26 cellular contexts compared by ENCODE assay signal in genomic region chr1:115577513-115577912, GRCh38.
DNase-seq lines count a peak whose midpoint lies in the region; ATAC-seq and TF ChIP-seq lines count a peak whose summit lies in the region.
"Had no signal": no experiment of that assay in that cellular context is flagged by ENCODE, and none has a peak within 500 bp of the region (broad histone marks: within the 10 kb centered on the region; RNA-seq: fewer than 3 reads in every experiment).

No MANE protein-coding gene starts in this region.

- no peak overlapping the region for H2AFZ ChIP-seq in neural progenitor cell (replicated peaks)

- peak; percentile 52 to 60 for ATAC-seq in activated T-cell treated with anti-CD3 and anti-CD28 coated beads, Interleukin-2, amount 50 U/mL, for 72 hours (replicated peaks in 1 of 2)
- ATAC-seq in activated T-helper 17 cell treated with anti-CD3 and anti-CD28 coated beads, Interleukin-2, amount 50 U/mL, for 72 hours (replicated peaks): peak; percentile 44
- ATAC-seq in stimulated activated effector memory CD8-positive, alpha-beta T cell treated with anti-CD3 and anti-CD28 coated beads, Interleukin-12 subunit alpha, Interleukin-12 subunit beta, amount 100 ng/mL, for 72 hours: peak; percentile 54
- peak; percentile 72 for ATAC-seq in stimulated activated naive CD8-positive, alpha-beta T cell treated with anti-CD3 and anti-CD28 coated beads, Interleukin-15, Interleukin-2, amounts not matched to agents 100 U/mL and 50 U/mL, for 24 hours
- ATAC-seq in Right ventricle myocardium inferior: no peak
- no peak for ATAC-seq in HG03378 (IDR thresholded peaks at IDR 0.05; ENCODE audit: unreplicated experiment)
- ATAC-seq: GM12878 had no signal

- no peak for TF ChIP-seq CTCF in neural progenitor cell (IDR thresholded peaks at IDR 0.05)

- intact Hi-C loops in Right ventricle myocardium inferior (cut with DNase I): no loop called here

- H3K4me3 Mint-ChIP-seq in activated T-cell treated with anti-CD3 and anti-CD28 coated beads, Interleukin-2, amount 50 U/mL, for 72 hours: no peak overlapping the region
- H3K4me3 Mint-ChIP-seq in activated T-helper 17 cell treated with anti-CD3 and anti-CD28 coated beads, Interleukin-2, amount 50 U/mL, for 72 hours: no peak overlapping the region
- H3K4me3 Mint-ChIP-seq in stimulated activated effector memory CD8-positive, alpha-beta T cell treated with anti-CD3 and anti-CD28 coated beads, Interleukin-12 subunit alpha, Interleukin-12 subunit beta, amount 100 ng/mL, for 72 hours: no peak overlapping the region
- H3K4me3 Mint-ChIP-seq in neural progenitor cell: no peak overlapping the region
- H3K4me3 Mint-ChIP-seq: CD14-positive monocyte; CD4-positive, alpha-beta memory T cell; CD4-positive, CD25-positive, alpha-beta regulatory T cell; CD8-positive, alpha-beta memory T cell had no signal

- no peak overlapping the region for H3K27ac ChIP-seq in neural progenitor cell
- H3K27ac ChIP-seq: BLaER1 had no signal

- no peak overlapping the region for H3K9ac ChIP-seq in neural progenitor cell
- H3K9ac ChIP-seq: BLaER1 had no signal

- H3K27me3 ChIP-seq in neural progenitor cell: no peaks in the 10 kb centered on the region
- H3K27me3 ChIP-seq: BE2C, BLaER1 had no signal

- no peak overlapping the region for H3K27ac Mint-ChIP-seq in activated T-cell treated with anti-CD3 and anti-CD28 coated beads, Interleukin-2, amount 50 U/mL, for 72 hours
- H3K27ac Mint-ChIP-seq in activated T-helper 17 cell treated with anti-CD3 and anti-CD28 coated beads, Interleukin-2, amount 50 U/mL, for 72 hours: no peak overlapping the region
- H3K27ac Mint-ChIP-seq in stimulated activated effector memory CD8-positive, alpha-beta T cell treated with anti-CD3 and anti-CD28 coated beads, Interleukin-12 subunit alpha, Interleukin-12 subunit beta, amount 100 ng/mL, for 72 hours: no peak overlapping the region
- H3K27ac Mint-ChIP-seq in neural progenitor cell: no peak overlapping the region
- H3K27ac Mint-ChIP-seq: CD14-positive monocyte; CD4-positive, alpha-beta memory T cell; CD4-positive, CD25-positive, alpha-beta regulatory T cell; CD8-positive, alpha-beta memory T cell had no signal

- H3K4me2 ChIP-seq in neural progenitor cell: no peak overlapping the region
- H3K4me2 ChIP-seq: BLaER1 had no signal

- H3K4me3 ChIP-seq in neural progenitor cell: no peak overlapping the region
- H3K4me3 ChIP-seq: BLaER1, GM12878 had no signal

- no peak for DNase-seq in activated T-cell treated with anti-CD3 and anti-CD28 coated beads, Interleukin-2, amount 50 U/mL, for 72 hours
- DNase-seq in activated T-cell treated with anti-CD3 and anti-CD28 coated beads, Interleukin-2, amount 50 U/mL, for 1 hour: no peak
- DNase-seq in stimulated activated effector memory CD8-positive, alpha-beta T cell treated with anti-CD3 and anti-CD28 coated beads, Interleukin-12 subunit alpha, Interleukin-12 subunit beta, amount 100 ng/mL, for 72 hours (ENCODE audit: low spot score in 2 of 2): no peak
- DNase-seq in stimulated activated naive CD8-positive, alpha-beta T cell treated with anti-CD3 and anti-CD28 coated beads, Interleukin-15, Interleukin-2, amounts not matched to agents 100 U/mL and 50 U/mL, for 24 hours: no peak
- no peak for DNase-seq in neural progenitor cell (ENCODE audit: low spot score)
- no peak for DNase-seq in Right ventricle myocardium inferior (ENCODE audit: missing footprints)
- DNase-seq: 8988T; ACHN; BE2C; C1 segment of cervical spinal cord; CD4-positive, alpha-beta memory T cell; CD4-positive, CD25-positive, alpha-beta regulatory T cell; CD8-positive, alpha-beta memory T cell; COR-L47; DMS 273 treated with DMSO at 0.1 percent for 48 hours; DMS153; DMS53; DMS79; DND-41; EL; GDM1 had no signal

- no peaks in the 10 kb centered on the region for H3K4me1 Mint-ChIP-seq in activated T-cell treated with anti-CD3 and anti-CD28 coated beads, Interleukin-2, amount 50 U/mL, for 72 hours (ENCODE audit: low read depth)
- H3K4me1 Mint-ChIP-seq in activated T-helper 17 cell treated with anti-CD3 and anti-CD28 coated beads, Interleukin-2, amount 50 U/mL, for 72 hours: no peaks in the 10 kb centered on the region
- no peaks in the 10 kb centered on the region for H3K4me1 Mint-ChIP-seq in stimulated activated effector memory CD8-positive, alpha-beta T cell treated with anti-CD3 and anti-CD28 coated beads, Interleukin-12 subunit alpha, Interleukin-12 subunit beta, amount 100 ng/mL, for 72 hours
- H3K4me1 Mint-ChIP-seq in neural progenitor cell: no peaks in the 10 kb centered on the region
- H3K4me1 Mint-ChIP-seq: CD14-positive monocyte; CD4-positive, alpha-beta memory T cell; CD4-positive, CD25-positive, alpha-beta regulatory T cell; CD8-positive, alpha-beta memory T cell had no signal

- H3K9me3 ChIP-seq in neural progenitor cell (ENCODE audit: low read depth): no peaks in the 10 kb centered on the region

- H3F3A ChIP-seq in neural progenitor cell (ENCODE audit: low read depth): no peaks in the 10 kb centered on the region

- H4K20me1 ChIP-seq in neural progenitor cell (ENCODE audit: low read depth): no peaks in the 10 kb centered on the region
- H4K20me1 ChIP-seq: BLaER1 had no signal

- no peaks in the 10 kb centered on the region for H3K27me3 Mint-ChIP-seq in activated T-cell treated with anti-CD3 and anti-CD28 coated beads, Interleukin-2, amount 50 U/mL, for 72 hours (ENCODE audit: low read depth)
- peaks cover 10% of the 10 kb centered on the region for H3K27me3 Mint-ChIP-seq in activated T-helper 17 cell treated with anti-CD3 and anti-CD28 coated beads, Interleukin-2, amount 50 U/mL, for 72 hours
- peaks cover 7% of the 10 kb centered on the region for H3K27me3 Mint-ChIP-seq in neural progenitor cell (ENCODE audit: insufficient read depth, low read depth)
- H3K27me3 Mint-ChIP-seq: CD8-positive, alpha-beta memory T cell had no signal

- no peaks in the 10 kb centered on the region for H3K36me3 ChIP-seq in neural progenitor cell
- H3K36me3 ChIP-seq: BE2C, BLaER1 had no signal

- H3K36me3 Mint-ChIP-seq in activated T-cell treated with anti-CD3 and anti-CD28 coated beads, Interleukin-2, amount 50 U/mL, for 72 hours (ENCODE audit: insufficient read depth in 2 of 2): peaks cover 1 to 6% of the 10 kb centered on the region in 2 donors
- no peaks in the 10 kb centered on the region for H3K36me3 Mint-ChIP-seq in activated T-helper 17 cell treated with anti-CD3 and anti-CD28 coated beads, Interleukin-2, amount 50 U/mL, for 72 hours (ENCODE audit: low read depth)
- H3K36me3 Mint-ChIP-seq in stimulated activated effector memory CD8-positive, alpha-beta T cell treated with anti-CD3 and anti-CD28 coated beads, Interleukin-12 subunit alpha, Interleukin-12 subunit beta, amount 100 ng/mL, for 72 hours: no peaks in the 10 kb centered on the region
- no peaks in the 10 kb centered on the region for H3K36me3 Mint-ChIP-seq in neural progenitor cell
- H3K36me3 Mint-ChIP-seq: CD14-positive monocyte; CD4-positive, CD25-positive, alpha-beta regulatory T cell had no signal

- H3K9me3 Mint-ChIP-seq in activated T-cell treated with anti-CD3 and anti-CD28 coated beads, Interleukin-2, amount 50 U/mL, for 72 hours: peaks cover 10 to 13% of the 10 kb centered on the region in 2 donors
- peaks cover 5% of the 10 kb centered on the region for H3K9me3 Mint-ChIP-seq in activated T-helper 17 cell treated with anti-CD3 and anti-CD28 coated beads, Interleukin-2, amount 50 U/mL, for 72 hours
- peaks cover 12% of the 10 kb centered on the region for H3K9me3 Mint-ChIP-seq in stimulated activated effector memory CD8-positive, alpha-beta T cell treated with anti-CD3 and anti-CD28 coated beads, Interleukin-12 subunit alpha, Interleukin-12 subunit beta, amount 100 ng/mL, for 72 hours
- peaks cover 27% of the 10 kb centered on the region for H3K9me3 Mint-ChIP-seq in neural progenitor cell

- H3K4me1 ChIP-seq in neural progenitor cell: no peaks in the 10 kb centered on the region
- H3K4me1 ChIP-seq: BE2C, BLaER1 had no signal

- no peaks in the 10 kb centered on the region for H3K79me2 ChIP-seq in neural progenitor cell (ENCODE audit: low read depth)

Comparison
In these comparisons a context has a peak if more than half of its experiments do, and no peak if none do; other contexts are left out.
1. ATAC-seq: peak in activated T-cell treated with anti-CD3 and anti-CD28 coated beads, Interleukin-2, amount 50 U/mL, for 72 hours (2 of 2), activated T-helper 17 cell treated with anti-CD3 and anti-CD28 coated beads, Interleukin-2, amount 50 U/mL, for 72 hours (single experiment), stimulated activated effector memory CD8-positive, alpha-beta T cell treated with anti-CD3 and anti-CD28 coated beads, Interleukin-12 subunit alpha, Interleukin-12 subunit beta, amount 100 ng/mL, for 72 hours (single experiment) and stimulated activated naive CD8-positive, alpha-beta T cell treated with anti-CD3 and anti-CD28 coated beads, Interleukin-15, Interleukin-2, amounts not matched to agents 100 U/mL and 50 U/mL, for 24 hours (single experiment); none in Right ventricle myocardium inferior (single experiment) and HG03378 (single experiment).